In the genomic region with DNA sequence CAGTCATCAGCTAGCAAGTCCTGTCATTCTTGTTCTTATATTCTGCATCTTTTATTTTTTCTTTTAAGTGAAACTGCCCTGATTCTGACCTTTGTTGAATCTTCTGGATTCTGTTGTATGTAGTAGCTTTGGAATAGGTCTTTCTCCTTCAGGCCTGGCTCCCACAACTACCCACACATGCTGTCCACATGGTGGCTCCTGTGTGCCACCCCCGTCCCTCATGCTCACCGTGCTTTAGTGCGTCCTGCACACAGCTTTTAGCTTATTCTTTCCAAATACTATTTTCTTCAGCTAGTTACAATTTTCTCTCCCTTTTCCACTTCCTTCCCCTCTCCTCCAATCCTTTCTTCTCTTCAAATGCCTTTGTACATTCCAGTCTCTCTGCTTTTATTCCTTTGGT, we compare ENCODE assay signal across 11 cellular contexts.
DNase-seq lines count a peak whose midpoint lies in the region; ATAC-seq and TF ChIP-seq lines count a peak whose summit lies in the region.
"Had no signal": no experiment of that assay in that cellular context is flagged by ENCODE, and none has a peak within 500 bp of the region (broad histone marks: within the 10 kb centered on the region; RNA-seq: fewer than 3 reads in every experiment).

No MANE protein-coding gene starts in this region.

- ATAC-seq in heart right ventricle (peak in 5 of 8 donors; percentile 59 to 70 (median 62)), HG02610 (IDR thresholded peaks at IDR 0.05; ENCODE audit: unreplicated experiment) (no peak), GM18502 (IDR thresholded peaks at IDR 0.05; ENCODE audit: poor library complexity, unreplicated experiment) (no peak)

- H3K36me3 ChIP-seq in heart right ventricle (peaks cover 0 to 63% (median 13%) of the 10 kb centered on the region in 9 donors), hepatocyte (replicated peaks; ENCODE audit: insufficient read depth, low read depth) (no peaks in the 10 kb centered on the region), testis (ENCODE audit: low read depth, missing control alignments) (no peaks in the 10 kb centered on the region)
- H3K36me3 ChIP-seq: breast epithelium had no signal

- H3K79me2 ChIP-seq in hepatocyte: no peaks in the 10 kb centered on the region

- TF ChIP-seq CTCF in heart right ventricle (IDR thresholded peaks at IDR 0.05): peak in 7 of 9 donors; percentile 16 to 61 (median 43)
- TF ChIP-seq CTCF in hepatocyte (IDR thresholded peaks at IDR 0.05; ENCODE audit: poor library complexity): peak; percentile 36
- TF ChIP-seq CTCF in testis (IDR thresholded peaks at IDR 0.05): no peak

- no peak overlapping the region for H3K4me2 ChIP-seq in hepatocyte

- no peaks in the 10 kb centered on the region for H4K20me1 ChIP-seq in hepatocyte (ENCODE audit: insufficient read depth, poor library complexity, severe bottlenecking)

- TF ChIP-seq POLR2A in testis (IDR thresholded peaks at IDR 0.05): no peak

- H3K27me3 ChIP-seq in heart right ventricle (no peaks in the 10 kb centered on the region), hepatocyte (no peaks in the 10 kb centered on the region), testis (no peaks in the 10 kb centered on the region)
- H3K27me3 ChIP-seq: breast epithelium had no signal

- H3K9me3 ChIP-seq in heart right ventricle (no peaks in the 10 kb centered on the region), hepatocyte (ENCODE audit: low read depth) (no peaks in the 10 kb centered on the region), testis (no peaks in the 10 kb centered on the region)
- H3K9me3 ChIP-seq: breast epithelium had no signal

- H3K4me3 ChIP-seq in heart right ventricle (no peak overlapping the region), hepatocyte (no peak overlapping the region), testis (no peak overlapping the region)
- H3K4me3 ChIP-seq: breast epithelium, skin epidermis had no signal

- H3K9me2 ChIP-seq in hepatocyte (replicated peaks; ENCODE audit: insufficient read depth): no peaks in the 10 kb centered on the region

- H3K27ac ChIP-seq in heart right ventricle (no peak overlapping the region), hepatocyte (no peak overlapping the region), testis (no peak overlapping the region)
- H3K27ac ChIP-seq: breast epithelium, skin epidermis had no signal

- DNase-seq in heart right ventricle (peak in 1 of 2 donors; percentile 17), cardiac septum (ENCODE audit: low spot score) (no peak), amniotic epithelial cell (ENCODE audit: low read depth) (peak; percentile 4), hepatocyte (ENCODE audit: low spot score) (peak; percentile 29), testis (peak; percentile 52), NCI-H446 (lab: John Stamatoyannopoulos, UW) (no peak)
- DNase-seq: NCI-H1048 had no signal

- no peak overlapping the region for H2AFZ ChIP-seq in hepatocyte

- intact Hi-C loops in heart right ventricle (cut with DNase I): loop anchor here in 6 of 10 donors (5.0 to 10.0 kb wide), 3 partner anchors 101 to 239 kb away; no protein-coding TSS in a partner anchor
- intact Hi-C loops in cardiac septum (cut with DNase I): loop anchor here (5.0 to 10.0 kb wide), 2 partner anchors 142 to 239 kb away; no protein-coding TSS in a partner anchor
- intact Hi-C loops in testis (cut with DNase I; ENCODE audit: low total_unique reads): no loop called here

- WGBS in heart right ventricle, 2 donors: 41 to 56% methylated on average over 3 of the region's 3 CpGs
- 54% methylated on average over 3 of the region's 3 CpGs for WGBS in hepatocyte (ENCODE audit: low lambda C conversion rate, missing lambda C conversion rate)
- 58 to 71% methylated on average over 3 of the region's 3 CpGs for WGBS in testis, 2 donors

- H3K4me1 ChIP-seq in heart right ventricle: peaks cover 0 to 5% (median 0%) of the 10 kb centered on the region in 9 donors
- H3K4me1 ChIP-seq in hepatocyte (ENCODE audit: insufficient read depth): no peaks in the 10 kb centered on the region
- no peaks in the 10 kb centered on the region for H3K4me1 ChIP-seq in testis
- H3K4me1 ChIP-seq: breast epithelium had no signal

Comparison
In these comparisons a context has a peak if more than half of its experiments do, and no peak if none do; other contexts are left out.
1. ATAC-seq: peak in heart right ventricle (5 of 8); none in HG02610 (single experiment) and GM18502 (single experiment).
2. DNase-seq: peak in amniotic epithelial cell (single experiment), hepatocyte (single experiment) and testis (single experiment); none in cardiac septum (single experiment) and NCI-H446 (0 of 2).
3. CTCF ChIP-seq: peak in heart right ventricle (7 of 9) and hepatocyte (single experiment); none in testis (0 of 3).